In the genomic region with DNA sequence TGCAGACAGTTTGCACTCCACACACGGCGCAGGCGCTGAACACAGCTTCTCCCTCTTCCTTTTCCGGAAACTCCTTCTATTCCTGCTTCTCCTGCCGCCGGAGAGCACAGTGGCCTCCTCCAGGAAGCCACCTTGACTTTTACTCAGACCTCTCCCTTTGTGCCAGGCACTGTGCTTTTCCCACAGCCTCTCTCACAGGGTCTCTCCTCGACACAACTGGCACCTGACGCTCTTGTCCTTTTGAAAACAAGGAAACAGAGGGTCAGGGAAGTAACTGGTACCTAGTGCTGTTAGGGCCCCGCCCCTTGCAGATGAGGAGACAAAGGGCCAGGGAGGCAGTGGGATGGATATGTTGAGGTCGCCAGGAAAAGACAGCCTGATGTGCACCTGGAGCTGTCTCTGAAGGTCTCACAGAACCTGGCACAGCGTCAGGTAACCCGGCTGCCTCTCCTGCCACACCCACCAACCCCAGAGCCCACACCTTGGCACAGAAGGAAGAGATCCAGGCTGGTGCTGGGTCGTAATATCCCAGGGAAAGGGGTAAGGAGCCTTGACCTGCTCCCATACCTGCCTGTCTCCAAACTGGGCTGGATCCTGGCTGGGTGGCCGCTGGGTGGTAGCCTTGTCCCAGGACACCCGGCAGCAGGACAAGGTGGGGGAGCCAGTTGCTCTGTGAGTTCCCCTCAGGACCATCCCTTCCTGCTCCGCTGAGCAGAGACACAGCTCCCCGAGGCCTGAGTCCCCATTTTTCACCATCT, we compare ENCODE assay signal across 1 cellular context.
TF ChIP-seq lines count a peak whose summit lies in the region.

No MANE protein-coding gene starts in this region.

TF ChIP-seq in WTC11, 78 proteins besides CTCF, POLR2A, EP300 and RAD21 (continued from another document):
- TF ChIP-seq ZNF532 (CRISPR knock-in tag; IDR thresholded peaks at IDR 0.05; ENCODE audit: borderline replicate concordance) (no peak), NFE2L1 (CRISPR knock-in tag; IDR thresholded peaks at IDR 0.05) (no peak), E2F4 (CRISPR knock-in tag; IDR thresholded peaks at IDR 0.05; ENCODE audit: borderline replicate concordance, low read depth) (no peak), ARID4B (CRISPR knock-in tag; IDR thresholded peaks at IDR 0.05; ENCODE audit: borderline replicate concordance) (no peak), MXD4 (CRISPR knock-in tag; IDR thresholded peaks at IDR 0.05; ENCODE audit: borderline replicate concordance) (no peak), TCF7 (CRISPR knock-in tag; IDR thresholded peaks at IDR 0.05; ENCODE audit: low read depth) (no peak), FOXJ3 (CRISPR knock-in tag; IDR thresholded peaks at IDR 0.05; ENCODE audit: borderline replicate concordance) (no peak), IRF2 (CRISPR knock-in tag; IDR thresholded peaks at IDR 0.05; ENCODE audit: borderline replicate concordance, low read depth) (no peak), SOX15 (CRISPR knock-in tag; IDR thresholded peaks at IDR 0.05) (no peak), STAT6 (CRISPR knock-in tag; conservative IDR thresholded peaks at IDR 0.05; ENCODE audit: low read depth) (no peak)
- TF ChIP-seq, protein P1, sequence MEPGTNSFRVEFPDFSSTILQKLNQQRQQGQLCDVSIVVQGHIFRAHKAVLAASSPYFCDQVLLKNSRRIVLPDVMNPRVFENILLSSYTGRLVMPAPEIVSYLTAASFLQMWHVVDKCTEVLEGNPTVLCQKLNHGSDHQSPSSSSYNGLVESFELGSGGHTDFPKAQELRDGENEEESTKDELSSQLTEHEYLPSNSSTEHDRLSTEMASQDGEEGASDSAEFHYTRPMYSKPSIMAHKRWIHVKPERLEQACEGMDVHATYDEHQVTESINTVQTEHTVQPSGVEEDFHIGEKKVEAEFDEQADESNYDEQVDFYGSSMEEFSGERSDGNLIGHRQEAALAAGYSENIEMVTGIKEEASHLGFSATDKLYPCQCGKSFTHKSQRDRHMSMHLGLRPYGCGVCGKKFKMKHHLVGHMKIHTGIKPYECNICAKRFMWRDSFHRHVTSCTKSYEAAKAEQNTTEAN (CRISPR knock-in tag; IDR thresholded peaks at IDR 0.05): no peak
- TF ChIP-seq, protein P2, sequence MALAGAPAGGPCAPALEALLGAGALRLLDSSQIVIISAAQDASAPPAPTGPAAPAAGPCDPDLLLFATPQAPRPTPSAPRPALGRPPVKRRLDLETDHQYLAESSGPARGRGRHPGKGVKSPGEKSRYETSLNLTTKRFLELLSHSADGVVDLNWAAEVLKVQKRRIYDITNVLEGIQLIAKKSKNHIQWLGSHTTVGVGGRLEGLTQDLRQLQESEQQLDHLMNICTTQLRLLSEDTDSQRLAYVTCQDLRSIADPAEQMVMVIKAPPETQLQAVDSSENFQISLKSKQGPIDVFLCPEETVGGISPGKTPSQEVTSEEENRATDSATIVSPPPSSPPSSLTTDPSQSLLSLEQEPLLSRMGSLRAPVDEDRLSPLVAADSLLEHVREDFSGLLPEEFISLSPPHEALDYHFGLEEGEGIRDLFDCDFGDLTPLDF (CRISPR knock-in tag; IDR thresholded peaks at IDR 0.05): no peak
